ENCODE assay signal across 24 cellular contexts in the genomic region with DNA sequence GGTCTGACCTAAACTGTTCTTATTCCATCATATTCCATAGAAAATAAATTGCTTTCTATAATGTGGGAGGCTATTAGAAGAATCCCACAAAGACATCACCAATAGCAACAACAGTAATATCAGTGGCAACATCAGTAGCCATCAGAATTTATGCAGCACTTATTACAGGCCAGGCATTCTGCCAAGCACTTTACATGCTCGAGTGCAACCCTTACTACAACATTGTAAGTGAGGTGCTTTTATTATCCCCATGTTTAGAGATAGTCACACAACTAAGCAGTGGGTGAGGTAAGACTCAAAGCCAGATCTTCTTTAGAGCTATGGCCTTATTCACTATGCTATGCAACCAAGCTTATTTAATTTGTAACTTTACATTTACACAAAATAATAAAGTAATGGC.
A peak's percentile ranks its signal among the peaks of the same experiment; 100 is the strongest.
DNase-seq lines count a peak whose midpoint lies in the region; ATAC-seq lines count a peak whose summit lies in the region.
"Had no signal": no experiment of that assay in that cellular context is flagged by ENCODE, and none has a peak within 500 bp of the region (broad histone marks: within the 10 kb centered on the region; RNA-seq: fewer than 3 reads in every experiment).

No MANE protein-coding gene starts in this region.

- DNase-seq in DMS 273 (lab: John Stamatoyannopoulos, UW; ENCODE audit: unreplicated experiment) (peak; percentile 47), DMS 273 treated with DMSO at 0.1 percent for 48 hours (lab: John Stamatoyannopoulos, UW) (no peak), NCI-H1105 (lab: John Stamatoyannopoulos, UW) (peak; percentile 10), NCI-H774 (lab: John Stamatoyannopoulos, UW) (peak; percentile 12), kidney tubule cell (ENCODE audit: low spot score) (peak; percentile 54), AG08395 (ENCODE audit: low spot score) (no peak), NCI-H226 (no peak)
- DNase-seq: activated CD4-positive, alpha-beta T cell treated with anti-CD3 and anti-CD28 coated beads, Interleukin-2, amount 50 U/mL, for 48 hours; activated naive CD8-positive, alpha-beta T cell treated with anti-CD3 and anti-CD28 coated beads for 36 hours; CD4-positive, alpha-beta T cell; dermis blood vessel endothelial cell; DND-41; glutamatergic neuron; HCEC 1CT; left lung; mesendoderm; naive B cell; NCI-H446; nucleus accumbens; SJCRH30; stimulated activated CD4-positive, alpha-beta T cell treated with anti-CD3 and anti-CD28 coated beads, Interleukin-1b, Interleukin-23, amount 100 ng/mL, for 48 hours; T-cell; upper lobe of right lung had no signal

- no peak for ATAC-seq in HG02981 (IDR thresholded peaks at IDR 0.05; ENCODE audit: unreplicated experiment)
- ATAC-seq: left lung, T-cell, upper lobe of right lung had no signal

Comparison
In these comparisons a context has a peak if more than half of its experiments do, and no peak if none do; other contexts are left out.
1. DNase-seq: peak in DMS 273 (single experiment), NCI-H1105 (single experiment), NCI-H774 (single experiment) and kidney tubule cell (single experiment); none in DMS 273 treated with DMSO at 0.1 percent for 48 hours (single experiment), AG08395 (single experiment) and NCI-H226 (single experiment).